In the genomic region with DNA sequence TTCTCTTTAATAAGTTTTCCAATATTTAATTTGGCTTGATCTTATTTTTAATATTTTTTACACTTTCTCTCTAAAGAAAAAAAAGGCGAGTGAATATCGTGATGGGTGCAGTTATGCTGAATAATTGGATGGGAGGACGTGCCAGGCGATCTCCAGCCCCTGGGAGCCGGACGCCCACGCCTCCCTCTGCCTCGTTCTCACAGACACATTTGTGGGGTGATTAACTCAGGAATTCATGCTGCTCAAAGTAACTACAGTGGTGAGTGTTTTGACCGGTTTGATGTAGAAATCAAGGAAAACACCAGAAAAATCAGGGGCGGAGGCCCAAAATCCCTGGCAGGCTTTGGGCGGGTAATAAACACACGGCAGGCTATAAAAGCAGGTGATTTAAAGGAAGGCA, we compare ENCODE assay signal across 16 cellular contexts.
DNase-seq lines count a peak whose midpoint lies in the region; ATAC-seq and TF ChIP-seq lines count a peak whose summit lies in the region.
"Had no signal": no experiment of that assay in that cellular context is flagged by ENCODE, and none has a peak within 500 bp of the region (broad histone marks: within the 10 kb centered on the region; RNA-seq: fewer than 3 reads in every experiment).

No MANE protein-coding gene starts in this region.

- H3K9me3 ChIP-seq in heart right ventricle (no peaks in the 10 kb centered on the region), T-helper 17 cell (ENCODE audit: control insufficient read depth, low read length, poor library complexity, severe bottlenecking) (no peaks in the 10 kb centered on the region)
- H3K9me3 ChIP-seq: Peyer's patch had no signal

- ATAC-seq in Right ventricle myocardium superior (ENCODE audit: poor library complexity): peak; percentile 66
- ATAC-seq in heart right ventricle: peak in 7 of 8 donors; percentile 45 to 80 (median 61)
- ATAC-seq in T-helper 17 cell: no peak

- peak; percentile 59 for DNase-seq in Right ventricle myocardium superior
- no peak for DNase-seq in cardiac septum (ENCODE audit: low spot score)
- peak in 1 of 2 donors; percentile 47 for DNase-seq in heart right ventricle
- DNase-seq in posterior vena cava (ENCODE audit: low spot score): no peak
- no peak for DNase-seq in chondrocyte (ENCODE audit: low spot score)
- no peak for DNase-seq in HT-29 (ENCODE audit: low spot score)
- DNase-seq in T-helper 17 cell: no peak
- DNase-seq: EL, KG1, NCI-H1105, NCI-H1930, NCI-H2171 treated with DMSO at 0.1 percent for 48 hours, NCI-H82 had no signal

- H3K27me3 ChIP-seq in heart right ventricle: peaks cover 0 to 12% (median 6%) of the 10 kb centered on the region in 7 donors
- H3K27me3 ChIP-seq: BLaER1 treated with 17β-estradiol and CSF1 and Interleukin-3, amounts not matched to agents 10 nM and 100 nM; Peyer's patch had no signal

- peak overlapping the region in 5 of 10 donors; percentile 22 to 65 (median 35) for H3K27ac ChIP-seq in heart right ventricle
- H3K27ac ChIP-seq: Peyer's patch had no signal

- no peak overlapping the region for H3K4me3 ChIP-seq in heart right ventricle
- H3K4me3 ChIP-seq: BLaER1 treated with 17β-estradiol and CSF1 and Interleukin-3, amounts not matched to agents 10 nM and 100 nM; Peyer's patch had no signal

- peak overlapping the region in 2 of 3 experiments; percentile 28 to 51 for H3K4me3 Mint-ChIP-seq in nephron
- no peak overlapping the region for H3K4me3 Mint-ChIP-seq in chondrocyte (ENCODE audit: unreplicated experiment)
- H3K4me3 Mint-ChIP-seq in T-helper 17 cell: no peak overlapping the region

- H3K4me1 Mint-ChIP-seq in nephron (peaks cover 34% of the 10 kb centered on the region), chondrocyte (ENCODE audit: low read depth) (no peaks in the 10 kb centered on the region), T-helper 17 cell (no peaks in the 10 kb centered on the region)

- H3K27me3 Mint-ChIP-seq in nephron (ENCODE audit: low read depth) (peaks cover 10% of the 10 kb centered on the region), chondrocyte (ENCODE audit: low read depth) (peaks cover 1% of the 10 kb centered on the region), T-helper 17 cell (no peaks in the 10 kb centered on the region)

- H3K27ac Mint-ChIP-seq in nephron (peak overlapping the region; percentile 13 to 96 (median 56)), chondrocyte (ENCODE audit: unreplicated experiment) (no peak overlapping the region), T-helper 17 cell (no peak overlapping the region)

- no peaks in the 10 kb centered on the region for H3K36me3 ChIP-seq in heart right ventricle
- H3K36me3 ChIP-seq: BLaER1 treated with 17β-estradiol and CSF1 and Interleukin-3, amounts not matched to agents 10 nM and 100 nM; Peyer's patch had no signal

- TF ChIP-seq CTCF in heart right ventricle (IDR thresholded peaks at IDR 0.05) (no peak), nephron (IDR thresholded peaks at IDR 0.05; ENCODE audit: unreplicated experiment in 3 of 3) (no peak), chondrocyte (IDR thresholded peaks at IDR 0.05) (no peak)

- peaks cover 4% of the 10 kb centered on the region for H3K36me3 Mint-ChIP-seq in nephron (ENCODE audit: low read depth)
- no peaks in the 10 kb centered on the region for H3K36me3 Mint-ChIP-seq in chondrocyte (ENCODE audit: low read depth)
- no peaks in the 10 kb centered on the region for H3K36me3 Mint-ChIP-seq in T-helper 17 cell (ENCODE audit: low read depth)

- H3K4me1 ChIP-seq in heart right ventricle: peaks cover 0 to 7% (median 0%) of the 10 kb centered on the region in 9 donors
- H3K4me1 ChIP-seq: Peyer's patch had no signal

- intact Hi-C loops in Right ventricle myocardium superior (cut with DNase I): no loop called here
- intact Hi-C loops in cardiac septum (cut with DNase I): no loop called here
- intact Hi-C loops in heart right ventricle (cut with DNase I): no loop called here
- intact Hi-C loops in posterior vena cava (cut with DNase I): no loop called here

- H3K9me3 Mint-ChIP-seq in nephron (peaks cover 5% of the 10 kb centered on the region), chondrocyte (ENCODE audit: low read depth) (peaks cover 9% of the 10 kb centered on the region)

- 47 to 57% methylated on average over 12 of the region's 12 CpGs for WGBS in heart right ventricle, 2 donors

Comparison
In these comparisons a context has a peak if more than half of its experiments do, and no peak if none do; other contexts are left out.
1. H3K27ac Mint-ChIP-seq: peak in nephron (3 of 3); none in chondrocyte (single experiment) and T-helper 17 cell (single experiment).
2. H3K4me3 Mint-ChIP-seq: peak in nephron (2 of 3); none in chondrocyte (single experiment) and T-helper 17 cell (single experiment).